ENCODE assay signal across 12 cellular contexts in the genomic region with DNA sequence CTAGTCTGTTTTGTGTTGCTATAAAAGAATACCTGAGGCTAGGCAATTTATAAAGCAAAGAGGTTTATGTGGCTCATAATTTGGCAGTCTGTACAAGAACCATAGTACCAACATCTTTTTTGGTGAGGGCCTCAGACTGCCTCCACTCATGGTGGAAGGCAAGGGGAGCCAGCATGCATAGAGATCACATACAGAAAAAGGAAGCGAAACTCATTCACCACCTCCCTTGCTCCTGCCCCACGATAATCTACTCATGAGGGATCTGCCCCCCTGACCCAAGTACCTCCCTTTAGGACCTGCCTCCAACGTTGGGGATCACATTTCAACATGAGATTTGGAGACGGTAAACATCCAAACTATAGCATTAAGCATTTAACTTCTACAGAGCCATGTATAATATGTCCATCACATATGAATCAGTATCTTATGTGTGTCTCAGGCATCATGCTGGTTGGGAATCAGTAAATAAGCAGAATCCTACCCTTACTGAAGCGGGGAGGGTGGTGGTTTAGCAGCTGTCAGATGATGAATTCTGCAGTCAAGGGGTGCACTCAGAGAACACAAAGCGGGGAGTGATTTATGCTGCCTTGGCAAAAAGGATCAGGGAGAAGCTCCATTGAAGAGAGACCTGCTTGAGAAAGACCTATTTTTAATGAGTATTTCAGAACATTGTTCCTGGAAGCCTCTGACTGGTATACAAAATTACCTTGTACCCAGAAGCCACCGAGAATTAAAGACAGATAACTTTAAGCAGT. TPM values are rescaled to one million over a fixed set of nuclear protein-coding genes. Genes with fewer than 3 reads are reported as not detected.
DNase-seq lines count a peak whose midpoint lies in the region; ATAC-seq and TF ChIP-seq lines count a peak whose summit lies in the region.
"Had no signal": no experiment of that assay in that cellular context is flagged by ENCODE, and none has a peak within 500 bp of the region (broad histone marks: within the 10 kb centered on the region; RNA-seq: fewer than 3 reads in every experiment).

No MANE protein-coding gene starts in this region.

- peak overlapping the region; percentile 0 for H3K27ac ChIP-seq in mammary epithelial cell (ENCODE audit: insufficient read depth, low read depth, low read length)
- H3K27ac ChIP-seq in endodermal cell (ENCODE audit: low read depth, low read length): no peak overlapping the region
- H3K27ac ChIP-seq: thyroid gland had no signal

- H3K36me3 Mint-ChIP-seq in endodermal cell (ENCODE audit: low read depth): peaks cover 63% of the 10 kb centered on the region

- peaks cover 52% of the 10 kb centered on the region for H3K36me3 ChIP-seq in mammary epithelial cell (ENCODE audit: insufficient read depth, low read length)
- peaks cover 94% of the 10 kb centered on the region for H3K36me3 ChIP-seq in endodermal cell (ENCODE audit: control insufficient read depth, insufficient read depth, low read length)

- H3K27me3 ChIP-seq in mammary epithelial cell (ENCODE audit: insufficient read depth, low read length): no peaks in the 10 kb centered on the region
- no peaks in the 10 kb centered on the region for H3K27me3 ChIP-seq in endodermal cell (ENCODE audit: control insufficient read depth, insufficient read depth, low read length, poor library complexity, severe bottlenecking)
- H3K27me3 ChIP-seq: thyroid gland had no signal

- BruUV-seq in mammary epithelial cell (replicated peaks; lab: Mats Ljungman, UMichigan): no TSS peak

- in situ Hi-C loops in mammary epithelial cell (cut with MboI; ENCODE audit: low sequenced_read_pairs in 2 of 2): no loop called here

- dilution Hi-C loops in mammary epithelial cell (cut with HindIII; ENCODE audit: low sequenced_read_pairs): no loop called here

- DNase-seq in mammary epithelial cell: no peak
- DNase-seq in NK-92 (lab: John Stamatoyannopoulos, UW; ENCODE audit: unreplicated experiment): no peak
- no peak for DNase-seq in NCI-H128 (lab: John Stamatoyannopoulos, UW; ENCODE audit: unreplicated experiment)
- DNase-seq in NCI-H510A treated with DMSO at 0.1 percent for 48 hours (lab: John Stamatoyannopoulos, UW): no peak
- DNase-seq in endodermal cell: no peak
- DNase-seq: activated T-cell treated with anti-CD3 and anti-CD28 coated beads, Interleukin-2, amount 50 U/mL, for 48 hours; thyroid gland had no signal

- H3K27me3 Mint-ChIP-seq in endodermal cell (ENCODE audit: insufficient read depth): no peaks in the 10 kb centered on the region
- H3K27me3 Mint-ChIP-seq: IgD-negative memory B cell had no signal

- no peaks in the 10 kb centered on the region for H4K20me1 ChIP-seq in mammary epithelial cell (ENCODE audit: insufficient read depth, low read length)

- H3K4me3 ChIP-seq in mammary epithelial cell (replicated peaks in 1 of 3; ENCODE audit: insufficient read depth in 1 of 3, low read depth in 2 of 3, low read length in 3 of 3) (no peak overlapping the region), endodermal cell (ENCODE audit: low read length) (no peak overlapping the region)
- H3K4me3 ChIP-seq: thyroid gland had no signal

- WGBS in mammary epithelial cell (ENCODE audit: low coverage, missing lambda C conversion rate): 88% methylated on average over 7 of the region's 7 CpGs
- 92 to 95% methylated on average over 4 to 7 of the region's 7 CpGs for WGBS in endodermal cell (ENCODE audit: insufficient coverage in 1 of 2, insufficient read length in 1 of 2), 2 experiments

- CTCF ChIA-PET in mammary epithelial cell (lab: Charles Lee; ENCODE audit: low non-redundant PET): interaction anchor here (0.6 kb wide), 1 partner anchor 15 kb away, joined by 3 read pairs; no protein-coding TSS in a partner anchor

- no peak overlapping the region for H3K27ac Mint-ChIP-seq in endodermal cell

- peaks cover 28% of the 10 kb centered on the region for H3K79me2 ChIP-seq in mammary epithelial cell (ENCODE audit: insufficient read depth, low read length)

- no peaks in the 10 kb centered on the region for H3K9me3 ChIP-seq in mammary epithelial cell (replicated peaks; ENCODE audit: insufficient read depth, low read length)
- no peaks in the 10 kb centered on the region for H3K9me3 ChIP-seq in endodermal cell (ENCODE audit: control insufficient read depth, low read length)
- H3K9me3 ChIP-seq: thyroid gland had no signal

- H3K9me3 Mint-ChIP-seq in endodermal cell: no peaks in the 10 kb centered on the region
- H3K9me3 Mint-ChIP-seq: IgD-negative memory B cell had no signal

- no peaks in the 10 kb centered on the region for H3K4me1 Mint-ChIP-seq in endodermal cell

- peaks cover 25% of the 10 kb centered on the region for H3K4me1 ChIP-seq in mammary epithelial cell (ENCODE audit: insufficient read depth, low read length)
- no peaks in the 10 kb centered on the region for H3K4me1 ChIP-seq in endodermal cell (ENCODE audit: control insufficient read depth, insufficient read depth, low read length)

- ATAC-seq in GM18520 (IDR thresholded peaks at IDR 0.05; ENCODE audit: unreplicated experiment): peak; percentile 78
- peak; percentile 92 for ATAC-seq in GM21619 (IDR thresholded peaks at IDR 0.05; ENCODE audit: unreplicated experiment)
- ATAC-seq in HG03432 (IDR thresholded peaks at IDR 0.05; ENCODE audit: unreplicated experiment): peak; percentile 93
- ATAC-seq: left lobe of liver had no signal

- H2AFZ ChIP-seq in mammary epithelial cell (ENCODE audit: low read depth, low read length): no peak overlapping the region

- no peak overlapping the region for H3K4me3 Mint-ChIP-seq in endodermal cell
- H3K4me3 Mint-ChIP-seq: IgD-negative memory B cell had no signal

- no peak overlapping the region for H3K4me2 ChIP-seq in mammary epithelial cell (ENCODE audit: insufficient read depth, low read depth, low read length)

- intact Hi-C loops in mammary epithelial cell (cut with micrococcal nuclease): no loop called here

- TF ChIP-seq CTCF in mammary epithelial cell (conservative IDR thresholded peaks at IDR 0.05 in 1 of 2, IDR thresholded peaks at IDR 0.05 in 1 of 2; ENCODE audit: extremely low read depth in 1 of 2, insufficient read depth in 1 of 2, low read depth in 1 of 2, low read length in 2 of 2) (no peak), endodermal cell (conservative IDR thresholded peaks at IDR 0.05) (no peak)

- H3K9ac ChIP-seq in mammary epithelial cell (ENCODE audit: insufficient read depth, low read length): no peak overlapping the region
- H3K9ac ChIP-seq in endodermal cell (ENCODE audit: extremely low read depth, low read length, poor library complexity, severe bottlenecking): no peak overlapping the region

RNA-seq across cellular contexts. Expression of gene HMGXB3, which starts 34.8 kb away (rescaled TPM):
- total RNA-seq in mammary epithelial cell (10 to 100 TPM; 46.7 to 60.0 TPM), endodermal cell (10 to 100 TPM; 41.0 to 43.5 TPM)
- 35.5 TPM for polyA plus RNA-seq in mammary epithelial cell
- 88.9 TPM for polyA minus RNA-seq in mammary epithelial cell
- polyA plus RNA-seq in endodermal cell (2013, experiment 1 of 2): 28.0 TPM
- 28.3 TPM for polyA plus RNA-seq in endodermal cell (2013, experiment 2 of 2)

RNA-seq across cellular contexts. Expression of gene TIGD6, which starts 34.9 kb away (rescaled TPM):
- total RNA-seq in mammary epithelial cell: 1 to 10 TPM; 5.8 to 6.0 TPM
- polyA plus RNA-seq in mammary epithelial cell: 4.1 TPM
- polyA minus RNA-seq in mammary epithelial cell: 5.5 TPM
- total RNA-seq in endodermal cell: 1 to 10 TPM; 3.4 to 3.8 TPM
- 5.8 TPM for polyA plus RNA-seq in endodermal cell (2013, experiment 1 of 2)
- polyA plus RNA-seq in endodermal cell (2013, experiment 2 of 2): 3.7 TPM

RNA-seq across cellular contexts. Expression of gene CSF1R, which starts 51.0 kb away (rescaled TPM):
- 1 to 10 TPM in 1 of 2 donors, not detected in 1; 1.3 TPM for total RNA-seq in mammary epithelial cell
- 1.5 TPM for polyA plus RNA-seq in mammary epithelial cell
- polyA minus RNA-seq in mammary epithelial cell: 5.0 TPM
- total RNA-seq in endodermal cell: not detected
- 0.39 TPM for polyA plus RNA-seq in endodermal cell (2013, experiment 1 of 2)
- polyA plus RNA-seq in endodermal cell (2013, experiment 2 of 2): not detected
